11 cellular contexts compared by ENCODE assay signal in the genomic region with DNA sequence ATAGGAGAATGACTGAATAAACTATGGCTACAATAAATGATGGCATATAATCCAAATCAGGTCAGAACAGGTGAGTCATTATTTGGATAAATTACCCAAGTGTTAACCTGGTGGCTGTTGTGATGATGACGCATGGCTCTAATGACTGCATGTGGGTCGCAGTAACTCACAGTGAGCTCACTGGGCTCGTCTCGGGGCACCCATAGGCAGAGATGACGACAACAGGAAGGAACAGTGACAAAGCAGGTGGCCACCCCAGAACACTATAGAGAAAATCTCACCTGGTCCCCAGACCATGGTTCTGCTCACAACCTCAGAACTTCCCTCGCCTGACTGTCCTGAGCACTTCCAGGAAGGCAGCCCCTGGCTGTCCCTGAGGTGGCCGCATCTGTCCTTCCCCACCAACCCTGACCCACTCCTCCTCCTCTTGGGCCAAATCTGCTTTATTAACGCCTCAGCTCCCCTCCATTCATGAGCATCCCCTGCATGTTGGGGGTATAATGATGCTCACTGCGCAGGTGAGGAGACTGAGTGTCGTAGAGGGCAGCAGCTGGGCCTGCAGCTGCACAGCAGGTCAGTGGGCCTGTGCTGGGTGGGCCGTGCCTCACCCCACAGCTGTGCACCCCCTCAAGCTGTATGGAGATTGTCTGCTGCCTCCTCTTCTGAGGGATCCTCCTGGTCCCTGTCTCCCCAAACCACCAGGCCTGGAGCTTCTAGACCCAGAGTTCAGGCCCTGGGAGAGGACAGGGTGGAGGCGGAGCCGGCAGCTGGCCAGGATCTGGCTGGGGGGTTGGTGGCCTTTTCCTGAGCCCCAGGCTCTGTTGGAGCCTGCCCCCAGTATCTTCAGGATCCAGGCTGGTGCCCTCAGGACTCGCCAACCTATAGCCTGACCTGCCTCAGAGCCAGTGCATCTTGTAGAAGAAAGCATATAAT. TPM values are rescaled to one million over a fixed set of nuclear protein-coding genes. Genes with fewer than 3 reads are reported as not detected.
DNase-seq lines count a peak whose midpoint lies in the region; ATAC-seq and TF ChIP-seq lines count a peak whose summit lies in the region.
"Had no signal": no experiment of that assay in that cellular context is flagged by ENCODE, and none has a peak within 500 bp of the region (broad histone marks: within the 10 kb centered on the region; RNA-seq: fewer than 3 reads in every experiment).

No MANE protein-coding gene starts in this region.

- no peak overlapping the region for H3K4me3 Mint-ChIP-seq in activated naive CD8-positive, alpha-beta T cell treated with anti-CD3 and anti-CD28 coated beads, Interleukin-2, amount 50 U/mL, for 24 hours
- no peak overlapping the region for H3K4me3 Mint-ChIP-seq in activated naive CD8-positive, alpha-beta T cell treated with anti-CD3 and anti-CD28 coated beads for 36 hours
- peak overlapping the region in 1 of 2 donors; percentile 63 for H3K4me3 Mint-ChIP-seq in activated T-cell treated with anti-CD3 and anti-CD28 coated beads, Interleukin-2, amount 50 U/mL, for 72 hours
- no peak overlapping the region for H3K4me3 Mint-ChIP-seq in type B pancreatic cell

- H3K27me3 ChIP-seq in right atrium auricular region = no peaks in the 10 kb centered on the region

- no peak overlapping the region for H3K4me3 ChIP-seq in right atrium auricular region
- H3K4me3 ChIP-seq: mucosa of descending colon had no signal

- no peaks in the 10 kb centered on the region for H3K36me3 ChIP-seq in right atrium auricular region

- H3K9me3 Mint-ChIP-seq in activated naive CD8-positive, alpha-beta T cell treated with anti-CD3 and anti-CD28 coated beads, Interleukin-2, amount 50 U/mL, for 24 hours = no peaks in the 10 kb centered on the region
- H3K9me3 Mint-ChIP-seq in activated naive CD8-positive, alpha-beta T cell treated with anti-CD3 and anti-CD28 coated beads for 36 hours = no peaks in the 10 kb centered on the region
- H3K9me3 Mint-ChIP-seq in activated T-cell treated with anti-CD3 and anti-CD28 coated beads, Interleukin-2, amount 50 U/mL, for 72 hours = no peaks in the 10 kb centered on the region
- no peaks in the 10 kb centered on the region for H3K9me3 Mint-ChIP-seq in type B pancreatic cell

- H3K36me3 Mint-ChIP-seq in activated naive CD8-positive, alpha-beta T cell treated with anti-CD3 and anti-CD28 coated beads, Interleukin-2, amount 50 U/mL, for 24 hours (ENCODE audit: low read depth) = no peaks in the 10 kb centered on the region
- H3K36me3 Mint-ChIP-seq in activated naive CD8-positive, alpha-beta T cell treated with anti-CD3 and anti-CD28 coated beads for 36 hours = no peaks in the 10 kb centered on the region
- H3K36me3 Mint-ChIP-seq in activated T-cell treated with anti-CD3 and anti-CD28 coated beads, Interleukin-2, amount 50 U/mL, for 72 hours (ENCODE audit: insufficient read depth in 2 of 2) = no peaks in the 10 kb centered on the region
- H3K36me3 Mint-ChIP-seq in type B pancreatic cell = no peaks in the 10 kb centered on the region

- H3K4me1 ChIP-seq in right atrium auricular region = peaks cover 0 to 20% of the 10 kb centered on the region in 2 donors

- peak; percentile 22 for ATAC-seq in activated naive CD8-positive, alpha-beta T cell treated with anti-CD3 and anti-CD28 coated beads, Interleukin-2, amount 50 U/mL, for 24 hours
- peak; percentile 42 to 69 for ATAC-seq in activated T-cell treated with anti-CD3 and anti-CD28 coated beads, Interleukin-2, amount 50 U/mL, for 72 hours (replicated peaks in 1 of 2)

- DNase-seq in activated naive CD8-positive, alpha-beta T cell treated with anti-CD3 and anti-CD28 coated beads, Interleukin-2, amount 50 U/mL, for 24 hours = no peak
- DNase-seq in activated naive CD8-positive, alpha-beta T cell treated with anti-CD3 and anti-CD28 coated beads for 36 hours = no peak
- DNase-seq in activated T-cell treated with anti-CD3 and anti-CD28 coated beads, Interleukin-2, amount 50 U/mL, for 72 hours = peak in 1 of 2 donors; percentile 25
- DNase-seq in right atrium auricular region (ENCODE audit: low spot score) (peak; percentile 38), type B pancreatic cell (ENCODE audit: extremely low spot score, unreplicated experiment) (peak; percentile 16), SKM-1 (lab: John Stamatoyannopoulos, UW; ENCODE audit: unreplicated experiment) (no peak), T-helper 9 cell (no peak)
- DNase-seq in stimulated activated CD4-positive, alpha-beta T cell treated with anti-CD3 and anti-CD28 coated beads, Interleukin-12 subunit alpha, Interleukin-12 subunit beta, amount 100 ng/mL, for 4 hours = no peak
- DNase-seq: NCI-H524 treated with DMSO at 0.1 percent for 48 hours had no signal

- TF ChIP-seq CTCF in right atrium auricular region (IDR thresholded peaks at IDR 0.05) (no peak), type B pancreatic cell (conservative IDR thresholded peaks at IDR 0.05) (no peak)

- no peak overlapping the region for H3K27ac Mint-ChIP-seq in activated naive CD8-positive, alpha-beta T cell treated with anti-CD3 and anti-CD28 coated beads, Interleukin-2, amount 50 U/mL, for 24 hours
- H3K27ac Mint-ChIP-seq in activated naive CD8-positive, alpha-beta T cell treated with anti-CD3 and anti-CD28 coated beads for 36 hours = no peak overlapping the region
- no peak overlapping the region for H3K27ac Mint-ChIP-seq in activated T-cell treated with anti-CD3 and anti-CD28 coated beads, Interleukin-2, amount 50 U/mL, for 72 hours
- no peak overlapping the region for H3K27ac Mint-ChIP-seq in type B pancreatic cell

- H3K27me3 Mint-ChIP-seq in activated naive CD8-positive, alpha-beta T cell treated with anti-CD3 and anti-CD28 coated beads, Interleukin-2, amount 50 U/mL, for 24 hours = no peaks in the 10 kb centered on the region
- H3K27me3 Mint-ChIP-seq in activated naive CD8-positive, alpha-beta T cell treated with anti-CD3 and anti-CD28 coated beads for 36 hours = no peaks in the 10 kb centered on the region
- H3K27me3 Mint-ChIP-seq in activated T-cell treated with anti-CD3 and anti-CD28 coated beads, Interleukin-2, amount 50 U/mL, for 72 hours (ENCODE audit: low read depth) = peaks cover 31% of the 10 kb centered on the region
- H3K27me3 Mint-ChIP-seq in type B pancreatic cell = no peaks in the 10 kb centered on the region

- H3K9me3 ChIP-seq in right atrium auricular region = no peaks in the 10 kb centered on the region
- H3K9me3 ChIP-seq: mucosa of descending colon had no signal

- peaks cover 27% of the 10 kb centered on the region for H3K4me1 Mint-ChIP-seq in activated naive CD8-positive, alpha-beta T cell treated with anti-CD3 and anti-CD28 coated beads, Interleukin-2, amount 50 U/mL, for 24 hours
- H3K4me1 Mint-ChIP-seq in activated naive CD8-positive, alpha-beta T cell treated with anti-CD3 and anti-CD28 coated beads for 36 hours = peaks cover 11% of the 10 kb centered on the region
- H3K4me1 Mint-ChIP-seq in activated T-cell treated with anti-CD3 and anti-CD28 coated beads, Interleukin-2, amount 50 U/mL, for 72 hours (ENCODE audit: low read depth) = peaks cover 36% of the 10 kb centered on the region
- peaks cover 9% of the 10 kb centered on the region for H3K4me1 Mint-ChIP-seq in type B pancreatic cell (ENCODE audit: unreplicated experiment)

- peak overlapping the region; percentile 38 to 46 for H3K27ac ChIP-seq in right atrium auricular region
- H3K27ac ChIP-seq: parathyroid adenoma had no signal

RNA-seq across cellular contexts. Expression of a gene that starts 30.9 kb away (rescaled TPM):
- 10 to 100 TPM; 22.7 to 23.7 TPM for total RNA-seq in activated naive CD8-positive, alpha-beta T cell treated with anti-CD3 and anti-CD28 coated beads for 36 hours
- total RNA-seq in activated T-cell treated with anti-CD3 and anti-CD28 coated beads, Interleukin-2, amount 50 U/mL, for 72 hours = 10 to 100 TPM; 23.2 to 23.8 TPM
- total RNA-seq in right atrium auricular region (1 to 10 TPM; 4.3 to 8.7 TPM), type B pancreatic cell (ENCODE audit: low replicate concordance) (16.7 and 23.7 TPM in 2 replicates)

RNA-seq across cellular contexts. Expression of a gene that starts 59.3 kb away (rescaled TPM):
- total RNA-seq in activated naive CD8-positive, alpha-beta T cell treated with anti-CD3 and anti-CD28 coated beads for 36 hours = under 1 TPM; 0.56 to 0.64 TPM
- total RNA-seq in activated T-cell treated with anti-CD3 and anti-CD28 coated beads, Interleukin-2, amount 50 U/mL, for 72 hours = under 1 TPM; 0.31 to 0.81 TPM
- total RNA-seq in right atrium auricular region (1 to 10 TPM in 1 of 2 donors, under 1 TPM in 1; 0.93 to 2.4 TPM), type B pancreatic cell (ENCODE audit: low replicate concordance) (4.5 and 11.5 TPM in 2 replicates)

Comparison
In these comparisons a context has a peak if more than half of its experiments do, and no peak if none do; other contexts are left out.
1. DNase-seq: peak in right atrium auricular region (single experiment) and type B pancreatic cell (single experiment); none in activated naive CD8-positive, alpha-beta T cell treated with anti-CD3 and anti-CD28 coated beads, Interleukin-2, amount 50 U/mL, for 24 hours (single experiment), activated naive CD8-positive, alpha-beta T cell treated with anti-CD3 and anti-CD28 coated beads for 36 hours (single experiment), stimulated activated CD4-positive, alpha-beta T cell treated with anti-CD3 and anti-CD28 coated beads, Interleukin-12 subunit alpha, Interleukin-12 subunit beta, amount 100 ng/mL, for 4 hours (single experiment), SKM-1 (single experiment) and T-helper 9 cell (single experiment).